In genomic region chr1:161314201-161314981, GRCh38 we compare ENCODE assay signal across 8 cellular contexts. TPM values are rescaled to one million over a fixed set of nuclear protein-coding genes. Genes with fewer than 3 reads are reported as not detected.
DNase-seq lines count a peak whose midpoint lies in the region; ATAC-seq and TF ChIP-seq lines count a peak whose summit lies in the region.

A gene with protein sequence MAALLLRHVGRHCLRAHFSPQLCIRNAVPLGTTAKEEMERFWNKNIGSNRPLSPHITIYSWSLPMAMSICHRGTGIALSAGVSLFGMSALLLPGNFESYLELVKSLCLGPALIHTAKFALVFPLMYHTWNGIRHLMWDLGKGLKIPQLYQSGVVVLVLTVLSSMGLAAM (plus strand): TSS chr1:161314381. CDS start chr1:161314406, 25 bp downstream.

- peaks cover 0 to 1% of the 10 kb centered on the region in 2 donors for H3K36me3 Mint-ChIP-seq in activated T-cell treated with anti-CD3 and anti-CD28 coated beads, Interleukin-2, amount 50 U/mL, for 72 hours (ENCODE audit: insufficient read depth in 2 of 2)

- H3K4me3 ChIP-seq in Panc1 (ENCODE audit: low read depth in 2 of 2, low read length in 2 of 2), result peak within 1 kb of the TSS; percentile 92 to 94
- H3K4me3 ChIP-seq in esophagus squamous epithelium, result peak within 1 kb of the TSS; percentile 80 to 98 (median 96)

- H3K27me3 Mint-ChIP-seq in activated T-cell treated with anti-CD3 and anti-CD28 coated beads, Interleukin-2, amount 50 U/mL, for 72 hours (ENCODE audit: low read depth), result no peaks in the 10 kb centered on the region

- H3K4me1 ChIP-seq in Panc1 (ENCODE audit: control insufficient read depth, insufficient read depth, low read length) (peaks cover 8% of the 10 kb centered on the region), esophagus squamous epithelium (peaks cover 11 to 26% (median 18%) of the 10 kb centered on the region in 3 donors)

- peaks cover 4% of the 10 kb centered on the region; the same call in 1 of the 2 replicates for H3K36me3 ChIP-seq in Panc1 (ENCODE audit: control insufficient read depth, insufficient read depth, low read length)
- peaks cover 0 to 11% (median 5%) of the 10 kb centered on the region in 3 donors for H3K36me3 ChIP-seq in esophagus squamous epithelium

- TF ChIP-seq CTCF in Panc1 (IDR thresholded peaks at IDR 0.05), result no peak
- TF ChIP-seq CTCF in esophagus squamous epithelium (IDR thresholded peaks at IDR 0.05), result peak in 2 of 6 experiments; percentile 7 to 47

- H3K27ac ChIP-seq in Panc1 (ENCODE audit: low read length) (peak within 1 kb of the TSS; percentile 97), esophagus squamous epithelium (peak within 1 kb of the TSS; percentile 94 to 98 (median 96))

- H3K27me3 ChIP-seq in Panc1 (ENCODE audit: control insufficient read depth, insufficient read depth, low read length), result no peaks in the 10 kb centered on the region
- peaks cover 0 to 5% (median 0%) of the 10 kb centered on the region in 4 donors for H3K27me3 ChIP-seq in esophagus squamous epithelium

- 0 to 1% methylated on average over 22 to 36 of the region's 45 CpGs for WGBS in esophagus squamous epithelium, 2 donors

- POLR2A ChIA-PET in Panc1 (lab: Charles Lee), result no interaction called here

- peaks cover 30% of the 10 kb centered on the region for H3K4me1 Mint-ChIP-seq in activated T-cell treated with anti-CD3 and anti-CD28 coated beads, Interleukin-2, amount 50 U/mL, for 72 hours (ENCODE audit: low read depth)

- peak within 1 kb of the TSS; percentile 91 to 98 for H3K4me3 Mint-ChIP-seq in activated T-cell treated with anti-CD3 and anti-CD28 coated beads, Interleukin-2, amount 50 U/mL, for 72 hours

- H3K9me3 Mint-ChIP-seq in activated T-cell treated with anti-CD3 and anti-CD28 coated beads, Interleukin-2, amount 50 U/mL, for 72 hours, result no peaks in the 10 kb centered on the region

- TF ChIP-seq POLR2A in esophagus squamous epithelium (IDR thresholded peaks at IDR 0.05), result peak in 2 of 4 donors; percentile 77 to 82

- BruUV-seq in Panc1 (replicated peaks; lab: Mats Ljungman, UMichigan), result TSS peak; percentile 88

- H3K9me3 ChIP-seq in Panc1 (ENCODE audit: control insufficient read depth, insufficient read depth, low read depth, low read length) (no peaks in the 10 kb centered on the region), esophagus squamous epithelium (no peaks in the 10 kb centered on the region)

- DNase-seq in DMS79 (lab: John Stamatoyannopoulos, UW) (peak; percentile 59), KBM-7 (peak; percentile 92), Panc1 (ENCODE audit: low read depth, low spot score) (peak; percentile 61), esophagus squamous epithelium (lab: John Stamatoyannopoulos, UW) (peak; percentile 38), myocyte (ENCODE audit: low read depth) (peak; percentile 92)
- DNase-seq in activated T-cell treated with anti-CD3 and anti-CD28 coated beads, Interleukin-2, amount 50 U/mL, for 72 hours, result peak; percentile 89 to 91
- DNase-seq in stimulated activated CD8-positive, alpha-beta memory T cell treated with anti-CD3 and anti-CD28 coated beads, Interleukin-7, amount 100 ng/mL, for 48 hours (ENCODE audit: extremely low read depth in 1 of 2, low read depth in 1 of 2), result peak; percentile 76 to 80

- CTCF ChIA-PET in Panc1 (lab: Charles Lee), result interaction anchor here (0.6 to 0.8 kb wide), 2 partner anchors 23 to 28 kb away, joined by 3 to 9 read pairs; no protein-coding TSS in a partner anchor

- ATAC-seq in GM21576 (IDR thresholded peaks at IDR 0.05; ENCODE audit: unreplicated experiment) (peak; percentile 96), Panc1 (peak; percentile 98)
- peak; percentile 99 for ATAC-seq in activated T-cell treated with anti-CD3 and anti-CD28 coated beads, Interleukin-2, amount 50 U/mL, for 72 hours (replicated peaks in 1 of 2)

- intact Hi-C loops in Panc1 (cut with micrococcal nuclease; ENCODE audit: unreplicated experiment) (no loop called here), esophagus squamous epithelium (cut with DNase I) (no loop called here)

- H3K27ac Mint-ChIP-seq in activated T-cell treated with anti-CD3 and anti-CD28 coated beads, Interleukin-2, amount 50 U/mL, for 72 hours, result peak within 1 kb of the TSS; percentile 98

- in situ Hi-C loops in KBM-7 (cut with MboI; ENCODE audit: low pct_unique_long_range_greater_than_20kb, low sequenced_read_pairs) (no loop called here), Panc1 (cut with HindIII; ENCODE audit: low pct_unique_long_range_greater_than_20kb, low sequenced_read_pairs) (no loop called here)

RNA-seq across cellular contexts. Expression of the gene that starts here (rescaled TPM):
- total RNA-seq in Panc1 (2021; ENCODE audit: unreplicated experiment) (221 TPM), esophagus squamous epithelium (100 to 1,000 TPM in 2 of 4 donors, 10 to 100 TPM in 2; 32.2 to 138 (median 70.1) TPM), myocyte (17.8 and 40.5 TPM in 2 replicates)
- polyA plus RNA-seq in Panc1 (2012; ENCODE audit: insufficient read length), result 221 TPM
- 100 to 1,000 TPM; 140 to 141 TPM for total RNA-seq in activated T-cell treated with anti-CD3 and anti-CD28 coated beads, Interleukin-2, amount 50 U/mL, for 72 hours
- polyA plus RNA-seq in myocyte (2012), result 273 TPM

Comparison
In these comparisons a context has a peak if more than half of its experiments do, and no peak if none do; other contexts are left out.
1. Peak in every context shown above with its lines: DNase-seq, ATAC-seq, H3K4me3 ChIP-seq and H3K27ac ChIP-seq.
2. DNase-seq: peak in every context shown above with its lines; median percentile 92 in KBM-7; 92 in myocyte; 90 in activated T-cell treated with anti-CD3 and anti-CD28 coated beads, Interleukin-2, amount 50 U/mL, for 72 hours; 78 in stimulated activated CD8-positive, alpha-beta memory T cell treated with anti-CD3 and anti-CD28 coated beads, Interleukin-7, amount 100 ng/mL, for 48 hours; 61 in Panc1; 59 in DMS79; 38 in esophagus squamous epithelium.